Comparison of ENCODE assay signal across 32 cellular contexts in genomic region chr9:27142299-27142930, GRCh38. TPM values are rescaled to one million over a fixed set of nuclear protein-coding genes. Genes with fewer than 3 reads are reported as not detected.
"Had no signal": no experiment of that assay in that cellular context is flagged by ENCODE, and none has a peak within 500 bp of the region (broad histone marks: within the 10 kb centered on the region; RNA-seq: fewer than 3 reads in every experiment).

No MANE protein-coding gene starts in this region.

- ATAC-seq: activated CD4-positive, CD25-positive, alpha-beta regulatory T cell treated with anti-CD3 and anti-CD28 coated beads, Interleukin-2, amount 50 U/mL, for 24 hours; gastroesophageal sphincter; psoas muscle; stimulated activated naive B cell treated with anti-CD40 and anti-IgM and Interleukin-4, amounts not matched to agents 10 μg/mL and 1 μg/mL and 100 μg/mL, for 72 hours; T-helper 17 cell; upper lobe of right lung had no signal

- H3K36me3 ChIP-seq: adrenal gland, ascending aorta, brain microvascular endothelial cell, gastroesophageal sphincter, left ventricle myocardium inferior, stomach, thyroid gland, upper lobe of right lung, WERI-Rb-1 had no signal

- H3K4me2 ChIP-seq: hepatocyte had no signal

- H3K4me3 ChIP-seq: adrenal gland, ascending aorta, gastroesophageal sphincter, hepatocyte, left ventricle myocardium inferior, psoas muscle, stomach, thyroid gland, upper lobe of right lung had no signal

- H3K9me3 ChIP-seq: adrenal gland, ascending aorta, gastroesophageal sphincter, left ventricle myocardium inferior, psoas muscle, thyroid gland, upper lobe of right lung had no signal

- H2AFZ ChIP-seq: hepatocyte, parathyroid adenoma had no signal

- H3K27ac ChIP-seq: adrenal gland, ascending aorta, brain microvascular endothelial cell, gastroesophageal sphincter, hepatocyte, left ventricle myocardium inferior, parathyroid adenoma, psoas muscle, stomach, thyroid gland, upper lobe of right lung, WERI-Rb-1 had no signal

- H3K4me1 ChIP-seq: adrenal gland, ascending aorta, gastroesophageal sphincter, parathyroid adenoma, psoas muscle, stomach, thyroid gland, upper lobe of right lung had no signal

- H3K27me3 ChIP-seq: adrenal gland, ascending aorta, brain microvascular endothelial cell, gastroesophageal sphincter, hepatocyte, stomach, thyroid gland, upper lobe of right lung had no signal

- H3K79me2 ChIP-seq: hepatocyte, parathyroid adenoma had no signal

- DNase-seq: activated CD4-positive, alpha-beta T cell treated with anti-CD3 and anti-CD28 coated beads for 48 hours; activated CD4-positive, alpha-beta T cell treated with anti-CD3 and anti-CD28 coated beads, Interleukin-2, amount 50 U/mL, for 48 hours; activated CD8-positive, alpha-beta memory T cell treated with anti-CD3 and anti-CD28 coated beads for 24 hours; activated CD8-positive, alpha-beta memory T cell treated with anti-CD3 and anti-CD28 coated beads, Interleukin-2, amount 50 U/mL, for 4 hours; activated effector memory CD4-positive, alpha-beta T cell treated with anti-CD3 and anti-CD28 coated beads, Interleukin-2, amount 50 U/mL, for 16 hours; activated naive CD4-positive, alpha-beta T cell treated with anti-CD3 and anti-CD28 coated beads for 36 hours; activated naive CD8-positive, alpha-beta T cell treated with anti-CD3 and anti-CD28 coated beads for 36 hours; activated T-cell treated with anti-CD3 and anti-CD28 coated beads, Interleukin-2, amount 50 U/mL, for 1 hour; adrenal gland; brain microvascular endothelial cell; effector CD8-positive, alpha-beta T cell; islet precursor cell; left ventricle myocardium inferior; mammary epithelial cell; naive B cell; nephron progenitor cell; psoas muscle; stimulated activated CD4-positive, alpha-beta T cell treated with anti-CD3 and anti-CD28 coated beads, Interleukin-15, amount 100 ng/mL, for 24 hours; stimulated activated CD4-positive, alpha-beta T cell treated with anti-CD3 and anti-CD28 coated beads, Interleukin-2, amount 100 ng/mL, for 24 hours; stimulated activated naive B cell treated with anti-CD40 and anti-IgM and Interleukin-4, amounts not matched to agents 10 μg/mL and 1 μg/mL and 100 μg/mL, for 72 hours; stomach; T-helper 17 cell; T1000; thyroid gland; upper lobe of right lung; WERI-Rb-1 had no signal

RNA-seq across cellular contexts. Expression of gene TEK, which starts 33.4 kb away (rescaled TPM):
- total RNA-seq: activated naive CD4-positive, alpha-beta T cell treated with anti-CD3 and anti-CD28 coated beads for 36 hours; activated naive CD8-positive, alpha-beta T cell treated with anti-CD3 and anti-CD28 coated beads for 36 hours; activated T-helper 1 cell treated with anti-CD3 and anti-CD28 coated beads, Interleukin-12 subunit alpha, Interleukin-12 subunit beta, Interleukin-2, Interleukin-4 antibody, amounts not matched to agents 30 ng/mL and 10 ng/mL and 1 ng/mL, durations not matched to agents 14 hours and 24 hours and 36 hours; T-helper 17 cell had no signal
